In genomic region chr1:75731881-75732280, GRCh38 we compare ENCODE assay signal across 17 cellular contexts.
"Had no signal": no experiment of that assay in that cellular context is flagged by ENCODE, and none has a peak within 500 bp of the region (broad histone marks: within the 10 kb centered on the region; RNA-seq: fewer than 3 reads in every experiment).

No MANE protein-coding gene starts in this region.

- H2AFZ ChIP-seq: hepatocyte had no signal

- H3K4me3 Mint-ChIP-seq: activated CD4-positive, alpha-beta memory T cell treated with anti-CD3 and anti-CD28 coated beads for 36 hours; activated CD8-positive, alpha-beta memory T cell treated with anti-CD3 and anti-CD28 coated beads, Interleukin-2, amount 10 ng/mL, durations not matched to agents 7 days and 5 days; activated T-cell treated with anti-CD3 and anti-CD28 coated beads, Interleukin-2, amount 50 U/mL, for 24 hours; naive thymus-derived CD4-positive, alpha-beta T cell; stimulated activated effector memory CD8-positive, alpha-beta T cell treated with anti-CD3 and anti-CD28 coated beads, Interleukin-12 subunit alpha, Interleukin-12 subunit beta, amount 100 ng/mL, for 72 hours had no signal

- H3K9me3 Mint-ChIP-seq: activated CD4-positive, alpha-beta memory T cell treated with anti-CD3 and anti-CD28 coated beads for 36 hours; activated T-cell treated with anti-CD3 and anti-CD28 coated beads, Interleukin-2, amount 50 U/mL, for 24 hours; naive thymus-derived CD4-positive, alpha-beta T cell; stimulated activated effector memory CD8-positive, alpha-beta T cell treated with anti-CD3 and anti-CD28 coated beads, Interleukin-12 subunit alpha, Interleukin-12 subunit beta, amount 100 ng/mL, for 72 hours had no signal

- H3K27me3 Mint-ChIP-seq: activated CD4-positive, alpha-beta memory T cell treated with anti-CD3 and anti-CD28 coated beads for 36 hours; activated CD8-positive, alpha-beta memory T cell treated with anti-CD3 and anti-CD28 coated beads, Interleukin-2, amount 10 ng/mL, durations not matched to agents 7 days and 5 days; activated T-cell treated with anti-CD3 and anti-CD28 coated beads, Interleukin-2, amount 50 U/mL, for 24 hours; naive thymus-derived CD4-positive, alpha-beta T cell had no signal

- ATAC-seq: activated CD8-positive, alpha-beta memory T cell treated with anti-CD3 and anti-CD28 coated beads, Interleukin-2, amount 10 ng/mL, durations not matched to agents 7 days and 5 days; left lobe of liver; mucosa of descending colon; naive thymus-derived CD4-positive, alpha-beta T cell; stimulated activated effector memory CD8-positive, alpha-beta T cell treated with anti-CD3 and anti-CD28 coated beads, Interleukin-12 subunit alpha, Interleukin-12 subunit beta, amount 100 ng/mL, for 72 hours had no signal

- H3K4me2 ChIP-seq: hepatocyte had no signal

- H3K27ac Mint-ChIP-seq: activated CD4-positive, alpha-beta memory T cell treated with anti-CD3 and anti-CD28 coated beads for 36 hours; activated T-cell treated with anti-CD3 and anti-CD28 coated beads, Interleukin-2, amount 50 U/mL, for 24 hours; naive thymus-derived CD4-positive, alpha-beta T cell; stimulated activated effector memory CD8-positive, alpha-beta T cell treated with anti-CD3 and anti-CD28 coated beads, Interleukin-12 subunit alpha, Interleukin-12 subunit beta, amount 100 ng/mL, for 72 hours had no signal

- H3K9me3 ChIP-seq: mucosa of descending colon had no signal

- DNase-seq: activated CD4-positive, alpha-beta memory T cell treated with anti-CD3 and anti-CD28 coated beads for 36 hours; activated CD8-positive, alpha-beta memory T cell treated with anti-CD3 and anti-CD28 coated beads, Interleukin-2, amount 10 ng/mL, durations not matched to agents 7 days and 5 days; activated effector memory CD4-positive, alpha-beta T cell treated with Interleukin-2 at 50 U/mL for 16 hours; activated naive CD4-positive, alpha-beta T cell treated with anti-CD3 and anti-CD28 coated beads, Interleukin-2, amount 50 U/mL, for 16 hours; activated T-cell treated with anti-CD3 and anti-CD28 coated beads, Interleukin-2, amount 50 U/mL, for 24 hours; dermis blood vessel endothelial cell; islet precursor cell; mammary epithelial cell; mucosa of descending colon; naive thymus-derived CD4-positive, alpha-beta T cell; retina; T-helper 9 cell had no signal

- H3K4me3 ChIP-seq: hepatocyte, mucosa of descending colon had no signal

- H3K27ac ChIP-seq: epithelial cell of prostate, hepatocyte, VCaP had no signal

- H3K27me3 ChIP-seq: hepatocyte had no signal
